Comparison of ENCODE assay signal across 27 cellular contexts in genomic region chr4:1987721-1988326, GRCh38.
"Had no signal": no experiment of that assay in that cellular context is flagged by ENCODE, and none has a peak within 500 bp of the region (broad histone marks: within the 10 kb centered on the region; RNA-seq: fewer than 3 reads in every experiment).

No MANE protein-coding gene starts in this region.

- H3K4me3 Mint-ChIP-seq: activated B cell treated with CpG ODN at 0.5 μM for 24 hours; activated CD4-positive, alpha-beta memory T cell treated with anti-CD3 and anti-CD28 coated beads for 36 hours; activated naive CD4-positive, alpha-beta T cell treated with anti-CD3 and anti-CD28 coated beads for 36 hours; activated naive CD8-positive, alpha-beta T cell treated with anti-CD3 and anti-CD28 coated beads, Interleukin-2, amount 10 ng/mL, durations not matched to agents 7 days and 5 days; naive B cell; stimulated activated memory B cell treated with anti-CD40 and anti-IgM and Interleukin-4, amounts not matched to agents 10 μg/mL and 1 μg/mL and 100 μg/mL, for 72 hours; T-helper 17 cell had no signal

- H3K4me1 Mint-ChIP-seq: activated B cell treated with CpG ODN at 0.5 μM for 24 hours; activated naive CD8-positive, alpha-beta T cell treated with anti-CD3 and anti-CD28 coated beads, Interleukin-2, amount 10 ng/mL, durations not matched to agents 7 days and 5 days had no signal

- H3K36me3 ChIP-seq: uterus had no signal

- H3K9me3 ChIP-seq: breast epithelium, gastroesophageal sphincter, neutrophil, right lobe of liver, stomach, suprapubic skin, tibial nerve, uterus had no signal

- H3K27me3 Mint-ChIP-seq: activated B cell treated with CpG ODN at 0.5 μM for 24 hours; activated CD4-positive, alpha-beta memory T cell treated with anti-CD3 and anti-CD28 coated beads for 36 hours; activated naive CD8-positive, alpha-beta T cell treated with anti-CD3 and anti-CD28 coated beads, Interleukin-2, amount 10 ng/mL, durations not matched to agents 7 days and 5 days; naive B cell; stimulated activated memory B cell treated with anti-CD40 and anti-IgM and Interleukin-4, amounts not matched to agents 10 μg/mL and 1 μg/mL and 100 μg/mL, for 72 hours; T-helper 17 cell had no signal

- H3K27ac ChIP-seq: breast epithelium, epithelial cell of prostate, gastroesophageal sphincter, neutrophil, parathyroid adenoma, right lobe of liver, skin epidermis, stomach, suprapubic skin, tibial nerve, uterus had no signal

- H3K27ac Mint-ChIP-seq: activated B cell treated with CpG ODN at 0.5 μM for 24 hours; activated CD4-positive, alpha-beta memory T cell treated with anti-CD3 and anti-CD28 coated beads for 36 hours; activated naive CD4-positive, alpha-beta T cell treated with anti-CD3 and anti-CD28 coated beads for 36 hours; activated naive CD8-positive, alpha-beta T cell treated with anti-CD3 and anti-CD28 coated beads, Interleukin-2, amount 10 ng/mL, durations not matched to agents 7 days and 5 days; activated T-helper 2 cell treated with anti-CD3 and anti-CD28 coated beads, Interferon-gamma antibody, Interleukin-2, Interleukin-4, amounts not matched to agents 10 μg/mL and 5 μg/mL and 100 μg/mL, durations not matched to agents 14 hours and 24 hours and 36 hours; stimulated activated memory B cell treated with anti-CD40 and anti-IgM and Interleukin-4, amounts not matched to agents 10 μg/mL and 1 μg/mL and 100 μg/mL, for 72 hours; T-helper 17 cell had no signal

- DNase-seq: activated B cell treated with CpG ODN at 0.5 μM for 24 hours; activated CD4-positive, alpha-beta memory T cell treated with anti-CD3 and anti-CD28 coated beads for 36 hours; activated CD4-positive, alpha-beta T cell treated with anti-CD3 and anti-CD28 coated beads for 4 hours; activated naive CD4-positive, alpha-beta T cell treated with anti-CD3 and anti-CD28 coated beads for 36 hours; activated naive CD8-positive, alpha-beta T cell treated with anti-CD3 and anti-CD28 coated beads, Interleukin-2, amount 10 ng/mL, durations not matched to agents 7 days and 5 days; activated T-cell treated with anti-CD3 and anti-CD28 coated beads, Interleukin-2, amount 50 U/mL, for 1 hour; amniotic stem cell; cerebellar nuclear complex; islet precursor cell; left cardiac atrium; mesendoderm; naive B cell; stimulated activated CD4-positive, alpha-beta T cell treated with anti-CD3 and anti-CD28 coated beads, Interleukin-2, amount 100 ng/mL, for 24 hours; stomach; T-helper 17 cell; uterus had no signal

- H3K4me1 ChIP-seq: breast epithelium, parathyroid adenoma, right lobe of liver, uterus had no signal

- H3K9ac ChIP-seq: parathyroid adenoma had no signal

- H3K27me3 ChIP-seq: breast epithelium, gastroesophageal sphincter, neutrophil, right lobe of liver, stomach, suprapubic skin, tibial nerve, uterus had no signal

- H3K9me3 Mint-ChIP-seq: activated B cell treated with CpG ODN at 0.5 μM for 24 hours; activated CD4-positive, alpha-beta memory T cell treated with anti-CD3 and anti-CD28 coated beads for 36 hours; activated naive CD4-positive, alpha-beta T cell treated with anti-CD3 and anti-CD28 coated beads for 36 hours; activated naive CD8-positive, alpha-beta T cell treated with anti-CD3 and anti-CD28 coated beads, Interleukin-2, amount 10 ng/mL, durations not matched to agents 7 days and 5 days; activated T-helper 2 cell treated with anti-CD3 and anti-CD28 coated beads, Interferon-gamma antibody, Interleukin-2, Interleukin-4, amounts not matched to agents 10 μg/mL and 5 μg/mL and 100 μg/mL, durations not matched to agents 14 hours and 24 hours and 36 hours; naive B cell; stimulated activated memory B cell treated with anti-CD40 and anti-IgM and Interleukin-4, amounts not matched to agents 10 μg/mL and 1 μg/mL and 100 μg/mL, for 72 hours had no signal

- H3K4me3 ChIP-seq: breast epithelium, gastroesophageal sphincter, right lobe of liver, skin epidermis, stomach, suprapubic skin, tibial nerve, uterus had no signal

- H3K36me3 Mint-ChIP-seq: activated naive CD8-positive, alpha-beta T cell treated with anti-CD3 and anti-CD28 coated beads, Interleukin-2, amount 10 ng/mL, durations not matched to agents 7 days and 5 days; naive B cell had no signal

- H2AFZ ChIP-seq: parathyroid adenoma had no signal

- ATAC-seq: gastroesophageal sphincter; left cardiac atrium; right lobe of liver; stimulated activated memory B cell treated with anti-CD40 and anti-IgM and Interleukin-4, amounts not matched to agents 10 μg/mL and 1 μg/mL and 100 μg/mL, for 72 hours; T-helper 17 cell had no signal
